ENCODE assay signal across 32 cellular contexts in genomic region chr5:107023732-107024131, GRCh38.
A peak's percentile ranks its signal among the peaks of the same experiment; 100 is the strongest.
DNase-seq lines count a peak whose midpoint lies in the region; FAIRE-seq and TF ChIP-seq lines count a peak whose summit lies in the region.
"Had no signal": no experiment of that assay in that cellular context is flagged by ENCODE, and none has a peak within 500 bp of the region (broad histone marks: within the 10 kb centered on the region; RNA-seq: fewer than 3 reads in every experiment).

No MANE protein-coding gene starts in this region.

- H3K36me3 ChIP-seq in breast epithelium = no peaks in the 10 kb centered on the region
- no peaks in the 10 kb centered on the region for H3K36me3 ChIP-seq in endothelial cell of umbilical vein (ENCODE audit: control insufficient read depth in 2 of 2, extremely low read depth in 1 of 2, insufficient read depth in 2 of 2, low read length in 2 of 2)
- H3K36me3 ChIP-seq: HAP-1, MG63, Peyer's patch had no signal

- H3K27me3 Mint-ChIP-seq in MCF 10A (ENCODE audit: insufficient read depth, unreplicated experiment) = no peaks in the 10 kb centered on the region
- H3K27me3 Mint-ChIP-seq: B cell had no signal

- TF ChIP-seq POLR2A in breast epithelium (IDR thresholded peaks at IDR 0.05) (no peak), endothelial cell of umbilical vein (IDR thresholded peaks at IDR 0.05; ENCODE audit: low read depth, low read length) (no peak)

- H3K27ac Mint-ChIP-seq in MCF 10A (ENCODE audit: low read depth, unreplicated experiment) = peak overlapping the region; percentile 6
- H3K27ac Mint-ChIP-seq: B cell; CD8-positive, alpha-beta T cell; HFFc6 had no signal

- no peaks in the 10 kb centered on the region for H4K20me1 ChIP-seq in endothelial cell of umbilical vein (replicated peaks; ENCODE audit: control insufficient read depth, extremely low read depth, insufficient read depth, low read length)

- H3K27me3 ChIP-seq in breast epithelium (no peaks in the 10 kb centered on the region), endothelial cell of umbilical vein (ENCODE audit: control insufficient read depth in 2 of 2, insufficient read depth in 2 of 2, low read length in 2 of 2) (no peaks in the 10 kb centered on the region)
- H3K27me3 ChIP-seq: MG63, Peyer's patch had no signal

- H3K4me2 ChIP-seq in endothelial cell of umbilical vein (ENCODE audit: insufficient read depth, low read length) = no peak overlapping the region

- no peak overlapping the region for H3K27ac ChIP-seq in breast epithelium
- H3K27ac ChIP-seq in endothelial cell of umbilical vein (ENCODE audit: insufficient read depth, low read depth, low read length) = no peak overlapping the region
- H3K27ac ChIP-seq: 22Rv1, C4-2B, GM23248, Peyer's patch had no signal

- no peaks in the 10 kb centered on the region for H3K9me1 ChIP-seq in endothelial cell of umbilical vein (replicated peaks; ENCODE audit: control insufficient read depth, extremely low read depth, insufficient read depth, low read length)

- CTCF ChIA-PET in MCF 10A (lab: Yijun Ruan, JAX) (interaction anchor here (0.6 kb wide), 1 partner anchor 441 kb away, joined by 3 read pairs; no protein-coding TSS in a partner anchor), endothelial cell of umbilical vein (lab: Charles Lee) (interaction anchor here (0.8 kb wide), 1 partner anchor 9 kb away, joined by 3 read pairs; no protein-coding TSS in a partner anchor)

- intact Hi-C loops in MCF 10A (cut with micrococcal nuclease) (no loop called here), breast epithelium (cut with DNase I; ENCODE audit: low total_unique reads) (no loop called here), endothelial cell of umbilical vein (cut with micrococcal nuclease) (no loop called here)

- POLR2A ChIA-PET in MCF 10A (lab: Yijun Ruan, JAX) (interaction anchor here (1.1 kb wide), 1 partner anchor 9 kb away, joined by 3 read pairs; no protein-coding TSS in a partner anchor), endothelial cell of umbilical vein (lab: Charles Lee) (no interaction called here)

- no peak for DNase-seq in MCF 10A (ENCODE audit: unreplicated experiment)
- DNase-seq in breast epithelium (ENCODE audit: low spot score in 2 of 2) = no peak
- peak; percentile 6 for DNase-seq in endothelial cell of umbilical vein (ENCODE audit: low read depth, low spot score)
- DNase-seq in myocyte (ENCODE audit: low read depth) = peak; percentile 9
- DNase-seq in stromal cell of bone marrow (ENCODE audit: low read depth) = peak; percentile 26
- no peak for DNase-seq in SIG-M5 treated with dmso at 0.1 percent for 504 hours (lab: John Stamatoyannopoulos, UW; ENCODE audit: unreplicated experiment)
- no peak for DNase-seq in hepatic stellate cell (ENCODE audit: low spot score)
- DNase-seq in RKO (ENCODE audit: low spot score) = no peak
- DNase-seq: Caco-2; CD8-positive, alpha-beta T cell; DMS79; EL; GDM1; GM23248; HFFc6; Kasumi-1; MG63; NCI-H1417 treated with DMSO at 0.1 percent for 48 hours; NCI-H1694 treated with DMSO at 0.1 percent for 48 hours; NCI-H2081; NCI-H226; NCI-H510A; NCI-H69; Peyer's patch; Right ventricle myocardium superior had no signal

- no peak overlapping the region for H2AFZ ChIP-seq in endothelial cell of umbilical vein (ENCODE audit: low read depth, low read length)
- H2AFZ ChIP-seq: GM23248 had no signal

- no peaks in the 10 kb centered on the region for H3K79me2 ChIP-seq in endothelial cell of umbilical vein (ENCODE audit: control insufficient read depth, insufficient read depth, low read length)

- no peaks in the 10 kb centered on the region for H3K36me3 Mint-ChIP-seq in MCF 10A (ENCODE audit: insufficient read depth, unreplicated experiment)
- H3K36me3 Mint-ChIP-seq: CD8-positive, alpha-beta T cell had no signal

- H3K4me3 Mint-ChIP-seq in MCF 10A (ENCODE audit: unreplicated experiment) = no peak overlapping the region
- H3K4me3 Mint-ChIP-seq: B cell; CD8-positive, alpha-beta T cell; HFFc6 had no signal

- dilution Hi-C loops in endothelial cell of umbilical vein (cut with MboI; ENCODE audit: extremely low pct_ligation_motif_present, low sequenced_read_pairs) = no loop called here

- BruUV-seq in MCF 10A (replicated peaks; lab: Mats Ljungman, UMichigan) (no TSS peak), endothelial cell of umbilical vein (replicated peaks; lab: Mats Ljungman, UMichigan) (no TSS peak)

- TF ChIP-seq CTCF in MCF 10A (IDR thresholded peaks at IDR 0.05; ENCODE audit: unreplicated experiment) (no peak), breast epithelium (IDR thresholded peaks at IDR 0.05) (no peak), endothelial cell of umbilical vein (IDR thresholded peaks at IDR 0.05; ENCODE audit: extremely low read depth in 1 of 2, insufficient read depth in 1 of 2, low read depth in 1 of 2, low read length in 2 of 2) (no peak)

- no peak overlapping the region for H3K4me3 ChIP-seq in breast epithelium
- H3K4me3 ChIP-seq in endothelial cell of umbilical vein (replicated peaks in 1 of 3; ENCODE audit: insufficient read depth in 1 of 3, low read depth in 1 of 3, low read length in 3 of 3) = no peak overlapping the region
- H3K4me3 ChIP-seq: GM12878, GM23248, HAP-1, K562, MG63, Peyer's patch had no signal

- H3K9me3 Mint-ChIP-seq in MCF 10A (ENCODE audit: unreplicated experiment) = no peaks in the 10 kb centered on the region

- peaks cover 8% of the 10 kb centered on the region for H3K4me1 Mint-ChIP-seq in MCF 10A (ENCODE audit: insufficient read depth, unreplicated experiment)
- H3K4me1 Mint-ChIP-seq: B cell had no signal

- H3K4me1 ChIP-seq in breast epithelium (no peaks in the 10 kb centered on the region), endothelial cell of umbilical vein (ENCODE audit: control insufficient read depth, extremely low read depth, insufficient read depth, low read length) (no peaks in the 10 kb centered on the region)
- H3K4me1 ChIP-seq: Caco-2, Peyer's patch had no signal

- H3K9me3 ChIP-seq in breast epithelium = no peaks in the 10 kb centered on the region
- no peaks in the 10 kb centered on the region for H3K9me3 ChIP-seq in endothelial cell of umbilical vein (replicated peaks; ENCODE audit: control insufficient read depth, insufficient read depth, low read length)
- H3K9me3 ChIP-seq: Caco-2, HAP-1, MG63, Peyer's patch had no signal

- no peak overlapping the region for H3K9ac ChIP-seq in endothelial cell of umbilical vein (replicated peaks; ENCODE audit: extremely low read depth, insufficient read depth, low read length)
- H3K9ac ChIP-seq: GM23248 had no signal

- no peak for FAIRE-seq in endothelial cell of umbilical vein (lab: Jason Lieb, UNC)
- FAIRE-seq: GM12878, HTR-8/SVneo, K562 had no signal

TF ChIP-seq in endothelial cell of umbilical vein, 7 proteins besides CTCF, POLR2A, EP300 and RAD21:
- TF ChIP-seq MAX (IDR thresholded peaks at IDR 0.05; ENCODE audit: insufficient read depth, insufficient read length) = no peak
- TF ChIP-seq FOS (IDR thresholded peaks at IDR 0.05; ENCODE audit: borderline replicate concordance, insufficient read depth, low read length) = no peak
- TF ChIP-seq MYC (IDR thresholded peaks at IDR 0.05; ENCODE audit: low read depth, low read length) = no peak
- no peak for TF ChIP-seq EZH2 (IDR thresholded peaks at IDR 0.05; ENCODE audit: borderline replicate concordance, low read depth, low read length, severe bottlenecking)
TF ChIP-seq in endothelial cell of umbilical vein: peak in this region for 0.

Comparison
In these comparisons a context has a peak if more than half of its experiments do, and no peak if none do; other contexts are left out.
1. DNase-seq: peak in endothelial cell of umbilical vein (single experiment), myocyte (single experiment) and stromal cell of bone marrow (single experiment); none in MCF 10A (single experiment), breast epithelium (0 of 2), SIG-M5 treated with dmso at 0.1 percent for 504 hours (single experiment), hepatic stellate cell (single experiment) and RKO (single experiment).